ENCODE assay signal across 19 cellular contexts in genomic region chr16:82280867-82281266, GRCh38.
DNase-seq lines count a peak whose midpoint lies in the region; ATAC-seq and TF ChIP-seq lines count a peak whose summit lies in the region.
"Had no signal": no experiment of that assay in that cellular context is flagged by ENCODE, and none has a peak within 500 bp of the region (broad histone marks: within the 10 kb centered on the region; RNA-seq: fewer than 3 reads in every experiment).

No MANE protein-coding gene starts in this region.

- no peaks in the 10 kb centered on the region for H3K27me3 Mint-ChIP-seq in activated T-cell treated with anti-CD3 and anti-CD28 coated beads, Interleukin-2, amount 50 U/mL, for 24 hours

- DNase-seq in left ventricle myocardium superior (no peak), right cardiac atrium (no peak), NB4 (ENCODE audit: low read depth) (peak; percentile 13), germinal center (ENCODE audit: low spot score) (peak; percentile 11), superior temporal gyrus (ENCODE audit: extremely low spot score) (no peak), HuH-7 (ENCODE audit: low spot score) (no peak), esophagus squamous epithelium (lab: John Stamatoyannopoulos, UW) (no peak)
- no peak for DNase-seq in activated T-cell treated with anti-CD3 and anti-CD28 coated beads, Interleukin-2, amount 50 U/mL, for 24 hours
- DNase-seq: AML-193; Caco-2; HFFc6; MM.1S; NCI-H1436; NCI-H2081; NCI-H524; NK-92 treated with Interleukin-12 subunit alpha and Interleukin-12 subunit beta, amount 100 ng/mL, for 24 hours; PC-9; SHP77 treated with DMSO at 0.1 percent for 48 hours had no signal

- H3K9me3 Mint-ChIP-seq in activated T-cell treated with anti-CD3 and anti-CD28 coated beads, Interleukin-2, amount 50 U/mL, for 24 hours, result no peaks in the 10 kb centered on the region

- no peak overlapping the region for H3K27ac ChIP-seq in right cardiac atrium (ENCODE audit: low read length)
- H3K27ac ChIP-seq in esophagus squamous epithelium, result no peak overlapping the region
- H3K27ac ChIP-seq: PC-9 had no signal

- H3K4me1 ChIP-seq in right cardiac atrium (ENCODE audit: control insufficient read depth, insufficient read depth, low read length) (peaks cover 9% of the 10 kb centered on the region), esophagus squamous epithelium (no peaks in the 10 kb centered on the region)
- H3K4me1 ChIP-seq: Caco-2 had no signal

- TF ChIP-seq CTCF in NB4 (IDR thresholded peaks at IDR 0.05; ENCODE audit: low read depth, low read length) (no peak), esophagus squamous epithelium (IDR thresholded peaks at IDR 0.05) (no peak)

- no peaks in the 10 kb centered on the region for H3K36me3 ChIP-seq in esophagus squamous epithelium

- 73% methylated on average over 1 of the region's 1 CpG for WGBS in right cardiac atrium
- 95 to 100% methylated on average over 1 of the region's 1 CpG for WGBS in esophagus squamous epithelium, 2 donors

- TF ChIP-seq POLR2A in NB4 (IDR thresholded peaks at IDR 0.05; ENCODE audit: extremely low read depth, insufficient read length) (no peak), esophagus squamous epithelium (IDR thresholded peaks at IDR 0.05) (no peak)

- no peak overlapping the region for H3K4me3 Mint-ChIP-seq in activated T-cell treated with anti-CD3 and anti-CD28 coated beads, Interleukin-2, amount 50 U/mL, for 24 hours
- H3K4me3 Mint-ChIP-seq: HFFc6 had no signal

- peak; percentile 12 for ATAC-seq in left ventricle myocardium superior
- no peak for ATAC-seq in right cardiac atrium
- ATAC-seq: HepG2 had no signal

- H3K27me3 ChIP-seq in right cardiac atrium (ENCODE audit: control insufficient read depth, insufficient read depth), result no peaks in the 10 kb centered on the region
- H3K27me3 ChIP-seq in esophagus squamous epithelium, result no peaks in the 10 kb centered on the region

- intact Hi-C loops in left ventricle myocardium superior (cut with micrococcal nuclease) (no loop called here), right cardiac atrium (cut with DNase I) (no loop called here), esophagus squamous epithelium (cut with DNase I) (no loop called here)

- no peak overlapping the region for H3K4me3 ChIP-seq in right cardiac atrium (ENCODE audit: low read length)
- no peak overlapping the region for H3K4me3 ChIP-seq in NB4 (ENCODE audit: low read depth, low read length)
- H3K4me3 ChIP-seq in esophagus squamous epithelium, result no peak overlapping the region
- H3K4me3 ChIP-seq: PC-9 had no signal

- H3K27ac Mint-ChIP-seq in activated T-cell treated with anti-CD3 and anti-CD28 coated beads, Interleukin-2, amount 50 U/mL, for 24 hours, result no peak overlapping the region
- H3K27ac Mint-ChIP-seq: HFFc6 had no signal

- H3K4me1 Mint-ChIP-seq in activated T-cell treated with anti-CD3 and anti-CD28 coated beads, Interleukin-2, amount 50 U/mL, for 24 hours (ENCODE audit: low read depth), result no peaks in the 10 kb centered on the region

- H3K9me3 ChIP-seq in right cardiac atrium (ENCODE audit: control insufficient read depth, low read length) (no peaks in the 10 kb centered on the region), esophagus squamous epithelium (no peaks in the 10 kb centered on the region)
- H3K9me3 ChIP-seq: Caco-2 had no signal

- no peaks in the 10 kb centered on the region for H3K36me3 Mint-ChIP-seq in activated T-cell treated with anti-CD3 and anti-CD28 coated beads, Interleukin-2, amount 50 U/mL, for 24 hours (ENCODE audit: low read depth)

Comparison
In these comparisons a context has a peak if more than half of its experiments do, and no peak if none do; other contexts are left out.
1. DNase-seq: peak in NB4 (single experiment) and germinal center (single experiment); none in left ventricle myocardium superior (single experiment), right cardiac atrium (0 of 3), superior temporal gyrus (single experiment), HuH-7 (single experiment), activated T-cell treated with anti-CD3 and anti-CD28 coated beads, Interleukin-2, amount 50 U/mL, for 24 hours (single experiment) and esophagus squamous epithelium (single experiment).